In the genomic region with DNA sequence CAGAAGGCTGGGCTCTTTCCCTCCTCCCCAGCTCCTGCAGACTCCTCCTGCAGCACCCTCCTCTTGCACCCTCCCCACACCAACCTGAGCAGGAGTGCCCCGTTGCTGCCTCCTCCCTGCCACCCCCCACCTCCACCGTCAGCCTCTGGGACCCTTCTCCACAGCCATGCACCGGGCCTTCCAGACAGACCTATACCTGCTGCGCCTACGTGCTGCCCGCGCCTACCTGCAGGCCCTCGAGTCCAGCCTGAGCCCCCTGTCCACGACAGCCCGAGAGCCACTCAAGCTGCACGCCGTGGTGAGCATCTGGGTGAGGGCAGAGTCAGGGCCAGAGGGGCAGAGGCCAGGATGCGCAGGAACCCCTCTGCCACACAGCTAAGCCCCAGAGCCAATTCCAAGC, we compare ENCODE assay signal across 21 cellular contexts. TPM values are rescaled to one million over a fixed set of nuclear protein-coding genes. Genes with fewer than 3 reads are reported as not detected.
A peak's percentile ranks its signal among the peaks of the same experiment; 100 is the strongest.
DNase-seq lines count a peak whose midpoint lies in the region; ATAC-seq and TF ChIP-seq lines count a peak whose summit lies in the region.
"Had no signal": no experiment of that assay in that cellular context is flagged by ENCODE, and none has a peak within 500 bp of the region (broad histone marks: within the 10 kb centered on the region; RNA-seq: fewer than 3 reads in every experiment).

No MANE protein-coding gene starts in this region.

- no peak for DNase-seq in HCT116 (ENCODE audit: low read depth, low spot score)
- peak; percentile 0 for DNase-seq in osteoblast (ENCODE audit: insufficient read length, low spot score, missing footprints)
- no peak for DNase-seq in brain microvascular endothelial cell
- DNase-seq in NCI-H187 treated with DMSO at 0.1 percent for 48 hours (lab: John Stamatoyannopoulos, UW) = no peak
- DNase-seq in MV-4-11 (lab: John Stamatoyannopoulos, UW) = no peak
- DNase-seq: 8988T; Caco-2; CD4-positive, alpha-beta memory T cell; DND-41; IMR-90; NCI-H1694; NCI-H2081 treated with DMSO at 0.1 percent for 48 hours; NCI-H2171 treated with DMSO at 0.1 percent for 48 hours; NCI-H524 treated with DMSO at 0.1 percent for 48 hours; NCI-H82 had no signal

- RAD21 ChIA-PET in HCT116 (lab: Charles Lee; ENCODE audit: low non-redundant PET in 1 of 2, low total read pairs in 2 of 2, uncharacterized antibody in 2 of 2, unreplicated experiment in 2 of 2) = no interaction called here

- no peaks in the 10 kb centered on the region for H3K9me2 ChIP-seq in HCT116 (ENCODE audit: insufficient read depth)

- H2AFZ ChIP-seq in HCT116 (ENCODE audit: low read depth, low read length, poor library complexity, severe bottlenecking) (no peak overlapping the region), osteoblast (ENCODE audit: low read length) (no peak overlapping the region)
- H2AFZ ChIP-seq: GM23338 had no signal

- no peak overlapping the region for H3K4me2 ChIP-seq in HCT116 (ENCODE audit: low read length)
- H3K4me2 ChIP-seq in osteoblast (ENCODE audit: insufficient read depth, low read length) = no peak overlapping the region
- H3K4me2 ChIP-seq: BLaER1 treated with 17β-estradiol and CSF1 and Interleukin-3, amounts not matched to agents 10 nM and 100 nM; GM23338 had no signal

- CTCF ChIA-PET in HCT116 (lab: Charles Lee) = no interaction called here

- H4K20me1 ChIP-seq in HCT116 (ENCODE audit: insufficient read depth) = no peaks in the 10 kb centered on the region
- H4K20me1 ChIP-seq in osteoblast (ENCODE audit: insufficient read depth, low read length) = no peaks in the 10 kb centered on the region

- H3K9me3 ChIP-seq in HCT116 (ENCODE audit: control insufficient read depth in 1 of 2, insufficient read depth in 1 of 2, low read depth in 1 of 2, low read length in 2 of 2) (no peaks in the 10 kb centered on the region), osteoblast (ENCODE audit: low read depth, low read length) (no peaks in the 10 kb centered on the region)
- H3K9me3 ChIP-seq: BLaER1 treated with 17β-estradiol and CSF1 and Interleukin-3, amounts not matched to agents 10 nM and 100 nM; Caco-2 had no signal

- BruUV-seq in HCT116 (replicated peaks; lab: Mats Ljungman, UMichigan) = no TSS peak

- TF ChIP-seq RAD21 in HCT116 (IDR thresholded peaks at IDR 0.05; ENCODE audit: low read depth) = no peak

- peak; percentile 19; the same call in 1 of the 2 replicates for ATAC-seq in HCT116
- peak; percentile 27 for ATAC-seq in esophagus mucosa
- ATAC-seq: Right ventricle myocardium inferior had no signal

- no peaks in the 10 kb centered on the region; a peak in 1 of 4 replicates for H3K36me3 ChIP-seq in HCT116 (ENCODE audit: control insufficient read depth in 1 of 2, insufficient read depth in 2 of 2, low read length in 2 of 2)
- no peaks in the 10 kb centered on the region for H3K36me3 ChIP-seq in osteoblast (ENCODE audit: insufficient read depth, low read length)
- H3K36me3 ChIP-seq in brain microvascular endothelial cell (replicated peaks) = no peaks in the 10 kb centered on the region

- intact Hi-C loops in HCT116 (cut with micrococcal nuclease) = no loop called here

- H3K79me2 ChIP-seq in HCT116 (ENCODE audit: insufficient read depth, low read length) (no peaks in the 10 kb centered on the region), osteoblast (ENCODE audit: insufficient read depth, low read length) (no peaks in the 10 kb centered on the region)

- H3K27ac ChIP-seq in HCT116 (ENCODE audit: low read depth, low read length) = no peak overlapping the region
- no peak overlapping the region for H3K27ac ChIP-seq in osteoblast (ENCODE audit: low read depth, low read length)
- no peak overlapping the region for H3K27ac ChIP-seq in brain microvascular endothelial cell
- H3K27ac ChIP-seq: BLaER1 treated with 17β-estradiol and CSF1 and Interleukin-3, amounts not matched to agents 10 nM and 100 nM had no signal

- no peak for TF ChIP-seq POLR2A in HCT116 (IDR thresholded peaks at IDR 0.05; ENCODE audit: borderline replicate concordance, extremely low read depth, insufficient read depth, insufficient read length)

- H3K4me1 ChIP-seq in HCT116 (ENCODE audit: control insufficient read depth in 1 of 2, insufficient read depth in 2 of 2, low read length in 2 of 2) = no peaks in the 10 kb centered on the region
- H3K4me1 ChIP-seq in osteoblast (ENCODE audit: insufficient read depth, low read length) = no peaks in the 10 kb centered on the region
- H3K4me1 ChIP-seq: Caco-2 had no signal

- TF ChIP-seq CTCF in HCT116 (IDR thresholded peaks at IDR 0.05 in 2 of 3, conservative IDR thresholded peaks at IDR 0.05 in 1 of 3; ENCODE audit: borderline replicate concordance in 1 of 3, insufficient read depth in 1 of 3, low read depth in 2 of 3, low read length in 2 of 3) (no peak), osteoblast (IDR thresholded peaks at IDR 0.05; ENCODE audit: extremely low read depth, low read depth, low read length) (no peak), brain microvascular endothelial cell (IDR thresholded peaks at IDR 0.05; ENCODE audit: low read depth, low read length, missing control alignments) (no peak)

- POLR2A ChIA-PET in HCT116 (lab: Charles Lee) = no interaction called here

- H3K4me3 ChIP-seq in HCT116 (replicated peaks in 1 of 2; ENCODE audit: low read depth in 1 of 2, low read length in 2 of 2) (no peak overlapping the region), osteoblast (ENCODE audit: insufficient read depth, low read length) (no peak overlapping the region), brain microvascular endothelial cell (ENCODE audit: low read depth, low read length) (no peak overlapping the region)
- H3K4me3 ChIP-seq: BLaER1 treated with 17β-estradiol and CSF1 and Interleukin-3, amounts not matched to agents 10 nM and 100 nM; GM23338 had no signal

- no peak overlapping the region for H3K9ac ChIP-seq in HCT116 (ENCODE audit: low read length)

- H3K27me3 ChIP-seq in HCT116 (ENCODE audit: insufficient read depth, low read length) (no peaks in the 10 kb centered on the region), osteoblast (ENCODE audit: insufficient read depth, low read length) (no peaks in the 10 kb centered on the region), brain microvascular endothelial cell (replicated peaks) (no peaks in the 10 kb centered on the region)
- H3K27me3 ChIP-seq: BLaER1 treated with 17β-estradiol and CSF1 and Interleukin-3, amounts not matched to agents 10 nM and 100 nM had no signal

- in situ Hi-C loops in brain microvascular endothelial cell (cut with HindIII; ENCODE audit: low pct_ligation_motif_present, low sequenced_read_pairs) = no loop called here

TF ChIP-seq in HCT116, 20 proteins besides CTCF, POLR2A, EP300 and RAD21:
- TF ChIP-seq SP1 (IDR thresholded peaks at IDR 0.05; ENCODE audit: low read depth) = no peak
- TF ChIP-seq EGR1 (IDR thresholded peaks at IDR 0.05; ENCODE audit: low read depth) = no peak
- TF ChIP-seq, protein P1, sequence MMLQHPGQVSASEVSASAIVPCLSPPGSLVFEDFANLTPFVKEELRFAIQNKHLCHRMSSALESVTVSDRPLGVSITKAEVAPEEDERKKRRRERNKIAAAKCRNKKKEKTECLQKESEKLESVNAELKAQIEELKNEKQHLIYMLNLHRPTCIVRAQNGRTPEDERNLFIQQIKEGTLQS (IDR thresholded peaks at IDR 0.05) = no peak
- TF ChIP-seq POLR2AphosphoS5 (IDR thresholded peaks at IDR 0.05; ENCODE audit: low read depth, low read length) = no peak
- TF ChIP-seq YY1 (IDR thresholded peaks at IDR 0.05; ENCODE audit: extremely low read depth, insufficient replicate concordance, low read depth, low read length) = no peak
- no peak for TF ChIP-seq EZH2 (IDR thresholded peaks at IDR 0.05)
- TF ChIP-seq SRF (IDR thresholded peaks at IDR 0.05; ENCODE audit: low read depth) = no peak
- no peak for TF ChIP-seq ZNF274 (IDR thresholded peaks at IDR 0.05; ENCODE audit: low read depth, low read length)
- TF ChIP-seq EZH2phosphoT487 (IDR thresholded peaks at IDR 0.05; ENCODE audit: borderline replicate concordance) = no peak
- no peak for TF ChIP-seq TCF7L2 (IDR thresholded peaks at IDR 0.05; ENCODE audit: borderline replicate concordance, extremely low read depth, insufficient read depth, insufficient read length)

RNA-seq across cellular contexts. Expression of a gene that starts 16.2 kb away (rescaled TPM):
- total RNA-seq in HCT116 (2021; ENCODE audit: unreplicated experiment) (10.5 TPM), esophagus mucosa (6.8 TPM), osteoblast (9.4 and 10.5 TPM in 2 replicates)
- polyA plus RNA-seq in HCT116 (2012) = 7.3 and 8.3 TPM in 2 replicates

RNA-seq across cellular contexts. Expression of a gene that starts 17.0 kb away (rescaled TPM):
- total RNA-seq in HCT116 (2021; ENCODE audit: unreplicated experiment) (not detected), esophagus mucosa (0.44 TPM), osteoblast (under 0.01 TPM in 1 of 2 replicates, not detected in the other)
- 0.01 and 0.03 TPM in 2 replicates for polyA plus RNA-seq in HCT116 (2012)
- total RNA-seq: Caco-2, M059J, Right ventricle myocardium inferior, SK-MEL-5 had no signal
- polyA plus RNA-seq: CD4-positive, alpha-beta memory T cell had no signal

RNA-seq across cellular contexts. Expression of a gene that starts 19.2 kb away (rescaled TPM):
- total RNA-seq in HCT116 (2021; ENCODE audit: unreplicated experiment) (29.8 TPM), esophagus mucosa (11.8 TPM), osteoblast (39.2 and 43.8 TPM in 2 replicates)
- 11.2 and 19.0 TPM in 2 replicates for polyA plus RNA-seq in HCT116 (2012)

RNA-seq across cellular contexts. Expression of a gene that starts 38.8 kb away (rescaled TPM):
- total RNA-seq in HCT116 (2021; ENCODE audit: unreplicated experiment) (0.34 TPM), esophagus mucosa (4.1 TPM), osteoblast (41.3 and 45.6 TPM in 2 replicates)
- not detected in 2 replicates for polyA plus RNA-seq in HCT116 (2012)
- total RNA-seq: Caco-2 had no signal

RNA-seq across cellular contexts. Expression of a gene that starts 49.4 kb away (rescaled TPM):
- total RNA-seq in HCT116 (2021; ENCODE audit: unreplicated experiment) (55.6 TPM), esophagus mucosa (46.9 TPM), osteoblast (35.8 and 36.5 TPM in 2 replicates)
- polyA plus RNA-seq in HCT116 (2012) = 55.7 and 59.8 TPM in 2 replicates
